In genomic region chr12:124422142-124422569, GRCh38 we compare ENCODE assay signal across 1 cellular context.
TF ChIP-seq lines count a peak whose summit lies in the region.

No MANE protein-coding gene starts in this region.

TF ChIP-seq in H1, 55 proteins besides CTCF, POLR2A, EP300 and RAD21 (continued from another document):
- TF ChIP-seq KDM1A (IDR thresholded peaks at IDR 0.05; ENCODE audit: borderline replicate concordance, low read length) (no peak), SAP30 (IDR thresholded peaks at IDR 0.05; ENCODE audit: insufficient read depth, insufficient replicate concordance, low read length) (no peak), TCF12 (IDR thresholded peaks at IDR 0.05; ENCODE audit: low read depth, low read length) (no peak), RNF2 (IDR thresholded peaks at IDR 0.05; ENCODE audit: borderline replicate concordance, low read depth, low read length, missing control alignments, poor library complexity, severe bottlenecking) (no peak), CREB1 (IDR thresholded peaks at IDR 0.05) (no peak), GABPA (IDR thresholded peaks at IDR 0.05; ENCODE audit: borderline replicate concordance, insufficient read depth, low read length) (no peak), KDM5A (IDR thresholded peaks at IDR 0.05; ENCODE audit: low read length) (no peak), RBBP5 (IDR thresholded peaks at IDR 0.05; ENCODE audit: borderline replicate concordance, low read depth, low read length) (no peak)
TF ChIP-seq in H1: peak in this region for 0.
